8 cellular contexts compared by ENCODE assay signal in the genomic region with DNA sequence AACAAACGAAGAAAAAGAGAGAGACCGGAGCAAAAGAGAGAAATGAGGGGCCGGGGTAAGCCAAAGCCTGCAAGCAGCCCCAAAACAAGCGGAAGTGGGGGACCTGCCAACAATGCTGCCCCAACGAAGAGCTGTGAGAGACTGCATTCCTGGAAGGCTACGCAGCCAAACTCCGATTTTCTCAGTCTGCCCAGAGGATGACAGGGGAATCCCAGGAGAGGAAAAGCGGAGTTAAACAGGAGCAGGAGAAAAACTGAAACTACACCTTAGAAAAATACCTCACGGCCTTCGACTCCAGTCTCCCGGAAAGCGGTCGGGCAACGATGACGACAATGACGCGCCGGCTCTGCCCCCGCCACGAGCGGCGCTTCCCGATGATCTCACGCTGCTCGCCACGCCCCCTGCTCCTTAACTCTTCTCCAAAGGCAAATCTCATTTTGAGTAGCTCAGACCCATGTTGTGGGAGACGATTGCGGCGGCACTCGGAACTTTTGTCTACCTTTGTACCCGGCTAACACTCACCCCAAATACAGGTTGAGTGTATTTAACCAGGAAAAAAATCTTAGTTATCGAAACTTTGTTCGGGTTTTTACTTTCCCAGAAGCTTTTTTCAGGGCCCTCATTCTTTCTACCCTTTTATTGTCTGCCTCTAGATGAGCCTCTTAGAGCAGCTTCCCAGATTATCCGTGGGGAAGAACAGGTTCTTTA. TPM values are rescaled to one million over a fixed set of nuclear protein-coding genes. Genes with fewer than 3 reads are reported as not detected.
DNase-seq lines count a peak whose midpoint lies in the region; ATAC-seq and TF ChIP-seq lines count a peak whose summit lies in the region.

A gene with protein sequence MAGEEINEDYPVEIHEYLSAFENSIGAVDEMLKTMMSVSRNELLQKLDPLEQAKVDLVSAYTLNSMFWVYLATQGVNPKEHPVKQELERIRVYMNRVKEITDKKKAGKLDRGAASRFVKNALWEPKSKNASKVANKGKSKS (minus strand): TSS at position 325 of the 708 bp plus-strand sequence. CDS start 15,694 bp downstream, outside the sequence.

- TF ChIP-seq CTCF in choroid plexus epithelial cell (conservative IDR thresholded peaks at IDR 0.05; ENCODE audit: low read depth, low read length) (no peak), kidney epithelial cell (IDR thresholded peaks at IDR 0.05; ENCODE audit: insufficient read depth, low read length, poor library complexity, severe bottlenecking) (no peak)

- H3K27me3 ChIP-seq in kidney epithelial cell (ENCODE audit: control insufficient read depth, insufficient read depth, low read length) = no peaks in the 10 kb centered on the region

- DNase-seq in AG20443 (ENCODE audit: low spot score) (peak; percentile 96), NCI-H510A treated with DMSO at 0.1 percent for 48 hours (lab: John Stamatoyannopoulos, UW) (peak; percentile 90), choroid plexus epithelial cell (ENCODE audit: low read depth) (peak; percentile 92), kidney epithelial cell (ENCODE audit: low read depth) (peak; percentile 63)
- DNase-seq in activated CD4-positive, alpha-beta T cell treated with anti-CD3 and anti-CD28 coated beads for 24 hours (ENCODE audit: low read depth in 2 of 2) = peak; percentile 90 to 96
- peak; percentile 81 to 91 for DNase-seq in stimulated activated CD4-positive, alpha-beta T cell treated with anti-CD3 and anti-CD28 coated beads, Interleukin-15, amount 100 ng/mL, for 48 hours (ENCODE audit: low read depth in 2 of 2)

- H3K4me3 ChIP-seq in choroid plexus epithelial cell (ENCODE audit: low read depth, low read length) (peak within 1 kb of the TSS; percentile 98), kidney epithelial cell (ENCODE audit: low read depth, low read length) (peak within 1 kb of the TSS; percentile 83)

- peak; percentile 76 for TF ChIP-seq POLR2A in GM19099 (IDR thresholded peaks at IDR 0.05; ENCODE audit: extremely low read depth, insufficient read length, low read depth)

- H3K36me3 ChIP-seq in kidney epithelial cell (ENCODE audit: control insufficient read depth, insufficient read depth, low read length) = no peaks in the 10 kb centered on the region

- peak; percentile 98 for ATAC-seq in HG03432 (IDR thresholded peaks at IDR 0.05; ENCODE audit: unreplicated experiment)

RNA-seq across cellular contexts. Expression of the gene that starts here (rescaled TPM):
- total RNA-seq in kidney epithelial cell = 21.6 and 24.3 TPM in 2 replicates

Comparison
In these comparisons a context has a peak if more than half of its experiments do, and no peak if none do; other contexts are left out.
1. Peak in every context shown above with its lines: DNase-seq, ATAC-seq and H3K4me3 ChIP-seq.